Comparison of ENCODE assay signal across 8 cellular contexts in genomic region chr9:121735065-121735791, GRCh38.
A peak's percentile ranks its signal among the peaks of the same experiment; 100 is the strongest.
DNase-seq lines count a peak whose midpoint lies in the region; ATAC-seq and TF ChIP-seq lines count a peak whose summit lies in the region.

No MANE protein-coding gene starts in this region.

- peaks cover 9 to 19% of the 10 kb centered on the region in 2 donors for H3K27me3 Mint-ChIP-seq in CD8-positive, alpha-beta memory T cell
- H3K27me3 Mint-ChIP-seq in natural killer cell (ENCODE audit: low read depth in 2 of 2): peaks cover 23 to 36% of the 10 kb centered on the region in 2 donors

- H3K4me3 Mint-ChIP-seq in CD8-positive, alpha-beta memory T cell: peak overlapping the region in 3 of 7 donors; percentile 23 to 57 (median 32)
- H3K4me3 Mint-ChIP-seq in natural killer cell: peak overlapping the region; percentile 71

- intact Hi-C loops in natural killer cell (cut with micrococcal nuclease): no loop called here

- no peaks in the 10 kb centered on the region for H3K27me3 ChIP-seq in CD8-positive, alpha-beta memory T cell (ENCODE audit: insufficient read depth, low read length, poor library complexity, severe bottlenecking)

- no peaks in the 10 kb centered on the region for H3K36me3 Mint-ChIP-seq in CD8-positive, alpha-beta memory T cell
- H3K36me3 Mint-ChIP-seq in natural killer cell: no peaks in the 10 kb centered on the region

- peaks cover 38 to 49% (median 43%) of the 10 kb centered on the region in 3 donors for H3K4me1 Mint-ChIP-seq in CD8-positive, alpha-beta memory T cell
- H3K4me1 Mint-ChIP-seq in natural killer cell: peaks cover 46 to 64% of the 10 kb centered on the region in 2 donors

- H3K4me3 ChIP-seq in CD8-positive, alpha-beta memory T cell (ENCODE audit: low read length): no peak overlapping the region

- no peaks in the 10 kb centered on the region for H3K9me3 Mint-ChIP-seq in CD8-positive, alpha-beta memory T cell
- H3K9me3 Mint-ChIP-seq in natural killer cell: no peaks in the 10 kb centered on the region

- DNase-seq in CD8-positive, alpha-beta memory T cell: no peak
- DNase-seq in OCI-M1 (lab: John Stamatoyannopoulos, UW): peak; percentile 29
- DNase-seq in epithelial cell of prostate (ENCODE audit: low read depth, low spot score): no peak
- peak; percentile 21 for DNase-seq in natural killer cell
- no peak for DNase-seq in NCI-H1417 (lab: John Stamatoyannopoulos, UW)
- no peak for DNase-seq in dedifferentiated amniotic fluid mesenchymal stem cell (ENCODE audit: extremely low spot score)
- DNase-seq in NCI-H2171 treated with DMSO at 0.1 percent for 48 hours (lab: John Stamatoyannopoulos, UW): no peak

- H3K27ac ChIP-seq in CD8-positive, alpha-beta memory T cell (ENCODE audit: low read depth, low read length): no peak overlapping the region
- H3K27ac ChIP-seq in epithelial cell of prostate: peak overlapping the region; percentile 67

- no peaks in the 10 kb centered on the region for H3K36me3 ChIP-seq in CD8-positive, alpha-beta memory T cell (ENCODE audit: insufficient read depth, low read length)

- H3K4me1 ChIP-seq in CD8-positive, alpha-beta memory T cell (ENCODE audit: insufficient read depth, low read length): peaks cover 19% of the 10 kb centered on the region

- peak; percentile 25 for TF ChIP-seq CTCF in natural killer cell (IDR thresholded peaks at IDR 0.05)

- no peaks in the 10 kb centered on the region for H3K9me3 ChIP-seq in CD8-positive, alpha-beta memory T cell (ENCODE audit: low read length)

- peak; percentile 56 for ATAC-seq in GM21390 (IDR thresholded peaks at IDR 0.05; ENCODE audit: unreplicated experiment)
- peak; percentile 33 to 64 (median 53) for ATAC-seq in natural killer cell

- peak overlapping the region in 6 of 8 donors; percentile 20 to 94 (median 76) for H3K27ac Mint-ChIP-seq in CD8-positive, alpha-beta memory T cell
- peak overlapping the region in 1 of 2 donors; percentile 44 for H3K27ac Mint-ChIP-seq in natural killer cell

- CTCF ChIA-PET in CD8-positive, alpha-beta memory T cell (lab: Charles Lee): no interaction called here

- POLR2A ChIA-PET in CD8-positive, alpha-beta memory T cell (lab: Charles Lee): no interaction called here

Comparison
In these comparisons a context has a peak if more than half of its experiments do, and no peak if none do; other contexts are left out.
1. DNase-seq: peak in OCI-M1 (single experiment) and natural killer cell (single experiment); none in CD8-positive, alpha-beta memory T cell (0 of 5), epithelial cell of prostate (single experiment), NCI-H1417 (0 of 3), dedifferentiated amniotic fluid mesenchymal stem cell (single experiment) and NCI-H2171 treated with DMSO at 0.1 percent for 48 hours (single experiment).